Comparison of ENCODE assay signal across 1 cellular context in genomic region chr11:72951193-72951592, GRCh38.
TF ChIP-seq lines count a peak whose summit lies in the region.

No MANE protein-coding gene starts in this region.

TF ChIP-seq in liver, 16 proteins besides CTCF, POLR2A, EP300 and RAD21 (continued from another document):
- TF ChIP-seq, protein P1, sequence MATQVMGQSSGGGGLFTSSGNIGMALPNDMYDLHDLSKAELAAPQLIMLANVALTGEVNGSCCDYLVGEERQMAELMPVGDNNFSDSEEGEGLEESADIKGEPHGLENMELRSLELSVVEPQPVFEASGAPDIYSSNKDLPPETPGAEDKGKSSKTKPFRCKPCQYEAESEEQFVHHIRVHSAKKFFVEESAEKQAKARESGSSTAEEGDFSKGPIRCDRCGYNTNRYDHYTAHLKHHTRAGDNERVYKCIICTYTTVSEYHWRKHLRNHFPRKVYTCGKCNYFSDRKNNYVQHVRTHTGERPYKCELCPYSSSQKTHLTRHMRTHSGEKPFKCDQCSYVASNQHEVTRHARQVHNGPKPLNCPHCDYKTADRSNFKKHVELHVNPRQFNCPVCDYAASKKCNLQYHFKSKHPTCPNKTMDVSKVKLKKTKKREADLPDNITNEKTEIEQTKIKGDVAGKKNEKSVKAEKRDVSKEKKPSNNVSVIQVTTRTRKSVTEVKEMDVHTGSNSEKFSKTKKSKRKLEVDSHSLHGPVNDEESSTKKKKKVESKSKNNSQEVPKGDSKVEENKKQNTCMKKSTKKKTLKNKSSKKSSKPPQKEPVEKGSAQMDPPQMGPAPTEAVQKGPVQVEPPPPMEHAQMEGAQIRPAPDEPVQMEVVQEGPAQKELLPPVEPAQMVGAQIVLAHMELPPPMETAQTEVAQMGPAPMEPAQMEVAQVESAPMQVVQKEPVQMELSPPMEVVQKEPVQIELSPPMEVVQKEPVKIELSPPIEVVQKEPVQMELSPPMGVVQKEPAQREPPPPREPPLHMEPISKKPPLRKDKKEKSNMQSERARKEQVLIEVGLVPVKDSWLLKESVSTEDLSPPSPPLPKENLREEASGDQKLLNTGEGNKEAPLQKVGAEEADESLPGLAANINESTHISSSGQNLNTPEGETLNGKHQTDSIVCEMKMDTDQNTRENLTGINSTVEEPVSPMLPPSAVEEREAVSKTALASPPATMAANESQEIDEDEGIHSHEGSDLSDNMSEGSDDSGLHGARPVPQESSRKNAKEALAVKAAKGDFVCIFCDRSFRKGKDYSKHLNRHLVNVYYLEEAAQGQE (IDR thresholded peaks at IDR 0.05): peak; percentile 29
- TF ChIP-seq, protein P2, sequence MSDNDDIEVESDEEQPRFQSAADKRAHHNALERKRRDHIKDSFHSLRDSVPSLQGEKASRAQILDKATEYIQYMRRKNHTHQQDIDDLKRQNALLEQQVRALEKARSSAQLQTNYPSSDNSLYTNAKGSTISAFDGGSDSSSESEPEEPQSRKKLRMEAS (IDR thresholded peaks at IDR 0.05): peak; percentile 61
- TF ChIP-seq HNF4A (conservative IDR thresholded peaks at IDR 0.05): peak; percentile 54 to 60
- TF ChIP-seq, protein P3, sequence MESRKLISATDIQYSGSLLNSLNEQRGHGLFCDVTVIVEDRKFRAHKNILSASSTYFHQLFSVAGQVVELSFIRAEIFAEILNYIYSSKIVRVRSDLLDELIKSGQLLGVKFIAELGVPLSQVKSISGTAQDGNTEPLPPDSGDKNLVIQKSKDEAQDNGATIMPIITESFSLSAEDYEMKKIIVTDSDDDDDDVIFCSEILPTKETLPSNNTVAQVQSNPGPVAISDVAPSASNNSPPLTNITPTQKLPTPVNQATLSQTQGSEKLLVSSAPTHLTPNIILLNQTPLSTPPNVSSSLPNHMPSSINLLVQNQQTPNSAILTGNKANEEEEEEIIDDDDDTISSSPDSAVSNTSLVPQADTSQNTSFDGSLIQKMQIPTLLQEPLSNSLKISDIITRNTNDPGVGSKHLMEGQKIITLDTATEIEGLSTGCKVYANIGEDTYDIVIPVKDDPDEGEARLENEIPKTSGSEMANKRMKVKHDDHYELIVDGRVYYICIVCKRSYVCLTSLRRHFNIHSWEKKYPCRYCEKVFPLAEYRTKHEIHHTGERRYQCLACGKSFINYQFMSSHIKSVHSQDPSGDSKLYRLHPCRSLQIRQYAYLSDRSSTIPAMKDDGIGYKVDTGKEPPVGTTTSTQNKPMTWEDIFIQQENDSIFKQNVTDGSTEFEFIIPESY (IDR thresholded peaks at IDR 0.05): peak; percentile 31
TF ChIP-seq in liver: peak in this region for 11.
